ENCODE assay signal across 23 cellular contexts in genomic region chr12:131258396-131258795, GRCh38.
"Had no signal": no experiment of that assay in that cellular context is flagged by ENCODE, and none has a peak within 500 bp of the region (broad histone marks: within the 10 kb centered on the region; RNA-seq: fewer than 3 reads in every experiment).

No MANE protein-coding gene starts in this region.

- H3K36me3 Mint-ChIP-seq: mesothelial cell of epicardium; naive thymus-derived CD4-positive, alpha-beta T cell; neural progenitor cell; type B pancreatic cell had no signal

- H3K27ac Mint-ChIP-seq: effector memory CD8-positive, alpha-beta T cell; mesothelial cell of epicardium; naive thymus-derived CD4-positive, alpha-beta T cell; nephron; type B pancreatic cell had no signal

- H3K9me3 Mint-ChIP-seq: mesothelial cell of epicardium, type B pancreatic cell had no signal

- H3K4me1 Mint-ChIP-seq: mesothelial cell of epicardium; naive thymus-derived CD4-positive, alpha-beta T cell; nephron; neural progenitor cell had no signal

- H3K4me3 ChIP-seq: left lung, neural progenitor cell, prostate gland, right atrium auricular region, smooth muscle cell, stomach, testis, tibial artery had no signal

- DNase-seq: cortex of kidney; effector memory CD8-positive, alpha-beta T cell; head of caudate nucleus; left cardiac atrium; mesenchymal stem cell; naive thymus-derived CD4-positive, alpha-beta T cell; stimulated activated CD4-positive, alpha-beta T cell treated with anti-CD3 and anti-CD28 coated beads, Interleukin-12 subunit alpha, Interleukin-12 subunit beta, amount 100 ng/mL, for 4 hours; stimulated activated CD4-positive, alpha-beta T cell treated with anti-CD3 and anti-CD28 coated beads, Interleukin-1b, Interleukin-23, amount 100 ng/mL, for 48 hours; stimulated activated CD4-positive, alpha-beta T cell treated with anti-CD3 and anti-CD28 coated beads, Interleukin-4, amount 100 ng/mL, for 1 hour; stimulated activated CD8-positive, alpha-beta memory T cell treated with anti-CD3 and anti-CD28 coated beads, Interleukin-4, amount 100 ng/mL, for 48 hours; stimulated activated naive CD4-positive, alpha-beta T cell; stomach; testis; tibial artery had no signal

- H3K4me3 Mint-ChIP-seq: effector memory CD8-positive, alpha-beta T cell; mesothelial cell of epicardium; naive thymus-derived CD4-positive, alpha-beta T cell; nephron; neural progenitor cell; type B pancreatic cell had no signal

- ATAC-seq: effector memory CD8-positive, alpha-beta T cell; left cardiac atrium; left lung; naive thymus-derived CD4-positive, alpha-beta T cell; sciatic nerve had no signal
